ENCODE assay signal across 13 cellular contexts in the genomic region with DNA sequence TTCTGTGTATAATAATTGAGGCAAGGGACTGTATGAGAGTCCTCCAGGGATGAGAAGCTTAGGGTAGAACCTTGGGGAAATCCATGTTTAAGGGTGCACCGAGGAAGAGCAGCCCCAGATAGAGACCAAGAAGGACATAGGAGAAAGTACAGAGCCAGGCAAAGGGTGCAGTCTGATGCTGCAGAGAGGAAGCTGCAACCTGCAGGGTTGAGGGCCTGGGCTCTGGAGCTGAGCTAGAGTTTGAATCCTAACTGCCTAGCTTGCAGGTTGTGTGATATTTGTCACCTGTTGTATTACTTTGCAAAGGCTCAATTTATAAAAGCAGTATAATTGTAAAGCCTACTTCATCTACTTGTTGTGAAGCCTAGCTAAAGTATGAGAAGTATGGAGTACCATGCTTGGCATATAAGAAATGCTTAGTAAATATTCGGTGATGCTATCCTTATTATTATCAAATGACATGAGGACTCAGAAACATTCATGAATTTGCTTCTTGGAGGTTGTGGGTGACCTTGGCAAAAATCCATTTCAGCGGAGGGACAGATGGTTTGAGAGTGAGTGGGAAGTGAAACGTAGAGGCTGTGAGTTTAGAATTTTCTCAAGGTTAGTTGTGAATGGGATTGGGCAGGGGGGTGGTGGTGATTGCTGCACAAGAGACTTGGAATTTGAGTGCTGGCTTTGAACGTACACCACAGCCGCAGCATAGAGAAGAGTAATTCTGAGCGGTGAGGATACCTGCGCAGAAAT. TPM values are rescaled to one million over a fixed set of nuclear protein-coding genes. Genes with fewer than 3 reads are reported as not detected.
DNase-seq lines count a peak whose midpoint lies in the region; ATAC-seq and TF ChIP-seq lines count a peak whose summit lies in the region.
"Had no signal": no experiment of that assay in that cellular context is flagged by ENCODE, and none has a peak within 500 bp of the region (broad histone marks: within the 10 kb centered on the region; RNA-seq: fewer than 3 reads in every experiment).

No MANE protein-coding gene starts in this region.

- H3K4ac ChIP-seq in mesendoderm (ENCODE audit: low read depth, low read length), result no peak overlapping the region

- H3K9me3 ChIP-seq in BE2C, result no peaks in the 10 kb centered on the region
- no peaks in the 10 kb centered on the region for H3K9me3 ChIP-seq in A673 (ENCODE audit: low read depth, low read length, poor library complexity, severe bottlenecking)

- H2BK120ac ChIP-seq in mesendoderm (ENCODE audit: low read depth, low read length), result no peak overlapping the region

- no peak overlapping the region for H4K5ac ChIP-seq in mesendoderm (ENCODE audit: low read length)

- H3K23ac ChIP-seq in mesendoderm (ENCODE audit: low read length), result no peak overlapping the region

- no peaks in the 10 kb centered on the region for H3K79me2 ChIP-seq in mesendoderm (ENCODE audit: control insufficient read depth, insufficient read depth, low read length)

- H3K27me3 Mint-ChIP-seq in dendritic cell treated with granulocyte-macrophage colony-stimulating factor and Interleukin-4, amounts not matched to agents 40 ng/mL and 50 ng/mL, for 4 days, result no peaks in the 10 kb centered on the region
- H3K27me3 Mint-ChIP-seq: activated naive CD8-positive, alpha-beta T cell treated with anti-CD3 and anti-CD28 coated beads, Interleukin-2, amount 50 U/mL, for 24 hours had no signal

- H3K4me3 ChIP-seq in GM12865 (ENCODE audit: low read depth, low read length), result peak overlapping the region; percentile 7; the same call in 1 of the 2 replicates
- no peak overlapping the region for H3K4me3 ChIP-seq in mesendoderm (ENCODE audit: low read length)
- H3K4me3 ChIP-seq in BE2C (ENCODE audit: low read depth, low read length), result no peak overlapping the region
- no peak overlapping the region for H3K4me3 ChIP-seq in A673 (ENCODE audit: low read depth, low read length, poor library complexity, severe bottlenecking)
- H3K4me3 ChIP-seq: hepatocyte had no signal

- H2BK15ac ChIP-seq in mesendoderm (replicated peaks; ENCODE audit: low read depth), result no peak overlapping the region

- H3K9me3 Mint-ChIP-seq in dendritic cell treated with granulocyte-macrophage colony-stimulating factor and Interleukin-4, amounts not matched to agents 40 ng/mL and 50 ng/mL, for 4 days, result peaks cover 7% of the 10 kb centered on the region
- H3K9me3 Mint-ChIP-seq: activated naive CD8-positive, alpha-beta T cell treated with anti-CD3 and anti-CD28 coated beads, Interleukin-2, amount 50 U/mL, for 24 hours; HFFc6 had no signal

- H3K79me1 ChIP-seq in mesendoderm (ENCODE audit: low read length), result no peaks in the 10 kb centered on the region

- H3K27ac ChIP-seq in mesendoderm (ENCODE audit: low read depth, low read length) (no peak overlapping the region), A673 (ENCODE audit: low read depth, low read length, poor library complexity, severe bottlenecking) (no peak overlapping the region)
- H3K27ac ChIP-seq: hepatocyte had no signal

- BruUV-seq in A673 (replicated peaks; lab: Mats Ljungman, UMichigan), result no TSS peak

- H3K4me1 ChIP-seq in mesendoderm (ENCODE audit: control insufficient read depth, low read depth, low read length) (no peaks in the 10 kb centered on the region), BE2C (no peaks in the 10 kb centered on the region), A673 (ENCODE audit: insufficient read depth, low read length, poor library complexity, severe bottlenecking) (no peaks in the 10 kb centered on the region)

- no peak overlapping the region for H3K4me3 Mint-ChIP-seq in dendritic cell treated with granulocyte-macrophage colony-stimulating factor and Interleukin-4, amounts not matched to agents 40 ng/mL and 50 ng/mL, for 4 days
- H3K4me3 Mint-ChIP-seq: activated naive CD8-positive, alpha-beta T cell treated with anti-CD3 and anti-CD28 coated beads, Interleukin-2, amount 50 U/mL, for 24 hours; HFFc6 had no signal

- no peak overlapping the region for H3K56ac ChIP-seq in mesendoderm (ENCODE audit: low read length)

- WGBS in mesendoderm (ENCODE audit: extremely low coverage, insufficient coverage, low lambda C conversion rate), result no CpG with 5 or more reads among the region's 8 CpGs

- CTCF ChIA-PET in A673 (lab: Charles Lee), result interaction anchor here (0.6 kb wide), 1 partner anchor 326 kb away, joined by 3 read pairs; no protein-coding TSS in a partner anchor

- H4K8ac ChIP-seq in mesendoderm (ENCODE audit: low read depth, low read length), result no peak overlapping the region

- H3K27ac Mint-ChIP-seq in dendritic cell treated with granulocyte-macrophage colony-stimulating factor and Interleukin-4, amounts not matched to agents 40 ng/mL and 50 ng/mL, for 4 days, result peak overlapping the region; percentile 3
- H3K27ac Mint-ChIP-seq: activated naive CD8-positive, alpha-beta T cell treated with anti-CD3 and anti-CD28 coated beads, Interleukin-2, amount 50 U/mL, for 24 hours; HFFc6 had no signal

- no peak overlapping the region for H3K18ac ChIP-seq in mesendoderm (ENCODE audit: low read length)

- POLR2A ChIA-PET in A673 (lab: Charles Lee; ENCODE audit: low non-redundant PET), result no interaction called here

- intact Hi-C loops in dendritic cell treated with granulocyte-macrophage colony-stimulating factor and Interleukin-4, amounts not matched to agents 40 ng/mL and 50 ng/mL, for 4 days (cut with micrococcal nuclease), result no loop called here
- intact Hi-C loops in A673 (cut with micrococcal nuclease; ENCODE audit: unreplicated experiment), result no loop called here

- H3K36me3 ChIP-seq in mesendoderm (ENCODE audit: control insufficient read depth, insufficient read depth, low read length) (no peaks in the 10 kb centered on the region), BE2C (no peaks in the 10 kb centered on the region), A673 (ENCODE audit: insufficient read depth, low read length, poor library complexity, severe bottlenecking) (no peaks in the 10 kb centered on the region)

- TF ChIP-seq CTCF in GM12865 (IDR thresholded peaks at IDR 0.05; ENCODE audit: insufficient read depth, low read depth, low read length, missing control alignments), result no peak
- TF ChIP-seq CTCF in BE2C (IDR thresholded peaks at IDR 0.05; ENCODE audit: low read depth, low read length), result no peak
- TF ChIP-seq CTCF in A673 (conservative IDR thresholded peaks at IDR 0.05; ENCODE audit: low read depth, low read length), result no peak

- no peaks in the 10 kb centered on the region for H3K27me3 ChIP-seq in mesendoderm (ENCODE audit: insufficient read depth, low read length, poor library complexity)
- no peaks in the 10 kb centered on the region for H3K27me3 ChIP-seq in BE2C
- H3K27me3 ChIP-seq in A673 (replicated peaks; ENCODE audit: insufficient read depth, low read depth, low read length, poor library complexity), result peaks cover 9% of the 10 kb centered on the region
- H3K27me3 ChIP-seq: hepatocyte had no signal

- DNase-seq in GM12865 (ENCODE audit: low read depth), result peak; percentile 80
- no peak for DNase-seq in mesendoderm
- DNase-seq in BE2C, result no peak
- no peak for DNase-seq in A673 (ENCODE audit: low spot score)
- no peak for DNase-seq in NCI-H187 (lab: John Stamatoyannopoulos, UW)
- DNase-seq: activated CD4-positive, alpha-beta T cell treated with anti-CD3 and anti-CD28 coated beads for 48 hours; activated naive CD8-positive, alpha-beta T cell treated with anti-CD3 and anti-CD28 coated beads, Interleukin-2, amount 50 U/mL, for 24 hours; HFFc6; SHP77 had no signal

- H2AK5ac ChIP-seq in mesendoderm (ENCODE audit: low read length), result no peak overlapping the region

- no peak overlapping the region for H2BK5ac ChIP-seq in mesendoderm (ENCODE audit: low read length)

- H3K4me2 ChIP-seq in mesendoderm (ENCODE audit: low read length), result no peak overlapping the region
- H3K4me2 ChIP-seq: hepatocyte had no signal

- H3K9ac ChIP-seq in mesendoderm (ENCODE audit: low read length), result no peak overlapping the region

- H3K4me1 Mint-ChIP-seq in dendritic cell treated with granulocyte-macrophage colony-stimulating factor and Interleukin-4, amounts not matched to agents 40 ng/mL and 50 ng/mL, for 4 days (ENCODE audit: low read depth), result peaks cover 66% of the 10 kb centered on the region

- H3K36me3 Mint-ChIP-seq in dendritic cell treated with granulocyte-macrophage colony-stimulating factor and Interleukin-4, amounts not matched to agents 40 ng/mL and 50 ng/mL, for 4 days (ENCODE audit: low read depth), result peaks cover 6% of the 10 kb centered on the region

- ATAC-seq in GM21390 (IDR thresholded peaks at IDR 0.05; ENCODE audit: unreplicated experiment) (peak; percentile 50), HG03342 (IDR thresholded peaks at IDR 0.05; ENCODE audit: unreplicated experiment) (peak; percentile 44)
- ATAC-seq: activated naive CD8-positive, alpha-beta T cell treated with anti-CD3 and anti-CD28 coated beads, Interleukin-2, amount 50 U/mL, for 24 hours had no signal

RNA-seq across cellular contexts. Expression of a gene that starts 43.8 kb away (rescaled TPM):
- polyA plus RNA-seq in mesendoderm (2013, experiment 1 of 2), result 0.95 TPM
- 0.91 TPM for polyA plus RNA-seq in mesendoderm (2013, experiment 2 of 2)
- 0.34 TPM for polyA plus RNA-seq in BE2C (2012; ENCODE audit: insufficient read depth, insufficient read length, low read depth)
- 0.92 and 1.0 TPM in 2 replicates for total RNA-seq in A673 (2021)
